Comparison of ENCODE assay signal across 36 cellular contexts in genomic region chrX:925094-925493, GRCh38.
"Had no signal": no experiment of that assay in that cellular context is flagged by ENCODE, and none has a peak within 500 bp of the region (broad histone marks: within the 10 kb centered on the region; RNA-seq: fewer than 3 reads in every experiment).

No MANE protein-coding gene starts in this region.

- H3K9me3 ChIP-seq: MG63 had no signal

- H3K36me3 ChIP-seq: MG63 had no signal

- DNase-seq: MG63, MM.1S, MV-4-11, NCI-H1048, NCI-H1092, NCI-H1092 treated with DMSO at 0.1 percent for 48 hours, NCI-H1105, NCI-H1105 treated with DMSO at 0.1 percent for 48 hours, NCI-H1417, NCI-H1417 treated with DMSO at 0.1 percent for 48 hours, NCI-H1436, NCI-H1436 treated with DMSO at 0.1 percent for 48 hours, NCI-H146, NCI-H1694, NCI-H1694 treated with DMSO at 0.1 percent for 48 hours, NCI-H187, NCI-H187 treated with DMSO at 0.1 percent for 48 hours, NCI-H1930, NCI-H2029, NCI-H2029 treated with DMSO at 0.1 percent for 48 hours, NCI-H2081, NCI-H2081 treated with DMSO at 0.1 percent for 48 hours, NCI-H2107, NCI-H2171, NCI-H2171 treated with DMSO at 0.1 percent for 48 hours, NCI-H2227 treated with DMSO at 0.1 percent for 48 hours, NCI-H226, NCI-H345, NCI-H446, NCI-H446 treated with DMSO at 0.1 percent for 48 hours, NCI-H510A, NCI-H510A treated with DMSO at 0.1 percent for 48 hours, NCI-H524, NCI-H524 treated with DMSO at 0.1 percent for 48 hours, NCI-H526, NCI-H526 treated with DMSO at 0.1 percent for 48 hours had no signal

- H3K4me3 ChIP-seq: MG63 had no signal

- H3K27me3 ChIP-seq: MG63 had no signal
